ENCODE assay signal across 13 cellular contexts in the genomic region with DNA sequence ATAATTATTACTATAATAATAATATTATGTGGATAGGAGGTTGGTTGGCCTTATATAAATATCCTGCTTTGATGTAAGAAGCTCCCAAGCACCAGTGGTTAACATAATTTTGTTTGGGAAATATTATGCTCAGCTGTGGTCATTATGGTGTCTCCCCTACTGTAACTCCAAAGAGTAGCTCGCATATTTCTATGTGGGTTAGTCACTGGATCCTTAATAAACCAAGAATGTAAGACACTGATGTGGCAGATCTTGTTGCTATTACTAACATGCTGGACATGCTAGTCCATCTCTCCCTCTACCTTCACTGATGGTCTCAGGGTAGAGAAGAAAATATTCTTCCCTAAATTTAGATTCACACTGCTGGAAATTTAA.
DNase-seq lines count a peak whose midpoint lies in the region; ATAC-seq lines count a peak whose summit lies in the region.
"Had no signal": no experiment of that assay in that cellular context is flagged by ENCODE, and none has a peak within 500 bp of the region (broad histone marks: within the 10 kb centered on the region; RNA-seq: fewer than 3 reads in every experiment).

No MANE protein-coding gene starts in this region.

- no peak for ATAC-seq in HG03342 (IDR thresholded peaks at IDR 0.05; ENCODE audit: unreplicated experiment)
- no peak for ATAC-seq in HG03139 (IDR thresholded peaks at IDR 0.05; ENCODE audit: unreplicated experiment)
- ATAC-seq: activated naive CD8-positive, alpha-beta T cell treated with anti-CD3 and anti-CD28 coated beads, Interleukin-2, amount 50 U/mL, for 24 hours; HCT116; right cardiac atrium had no signal

- DNase-seq in AG08396 (ENCODE audit: low spot score): peak; percentile 75
- DNase-seq in HS-5 (ENCODE audit: low read depth): peak; percentile 60
- peak; percentile 47 for DNase-seq in amniotic epithelial cell (ENCODE audit: low read depth)
- DNase-seq in hepatic stellate cell (ENCODE audit: low spot score): peak; percentile 72
- no peak for DNase-seq in COLO668 (lab: John Stamatoyannopoulos, UW; ENCODE audit: unreplicated experiment)
- no peak for DNase-seq in occipital lobe (lab: John Stamatoyannopoulos, UW)
- DNase-seq: activated naive CD8-positive, alpha-beta T cell treated with anti-CD3 and anti-CD28 coated beads, Interleukin-2, amount 50 U/mL, for 24 hours; Caco-2; NCI-H748 treated with DMSO at 0.1 percent for 48 hours; right cardiac atrium had no signal

Comparison
In these comparisons a context has a peak if more than half of its experiments do, and no peak if none do; other contexts are left out.
1. DNase-seq: peak in AG08396 (single experiment), HS-5 (single experiment), amniotic epithelial cell (single experiment) and hepatic stellate cell (single experiment); none in COLO668 (single experiment) and occipital lobe (single experiment).